ENCODE assay signal across 25 cellular contexts in genomic region chr1:205581321-205581980, GRCh38. TPM values are rescaled to one million over a fixed set of nuclear protein-coding genes. Genes with fewer than 3 reads are reported as not detected.
DNase-seq lines count a peak whose midpoint lies in the region; ATAC-seq, FAIRE-seq and TF ChIP-seq lines count a peak whose summit lies in the region.
"Had no signal": no experiment of that assay in that cellular context is flagged by ENCODE, and none has a peak within 500 bp of the region (broad histone marks: within the 10 kb centered on the region; RNA-seq: fewer than 3 reads in every experiment).

No MANE protein-coding gene starts in this region.

- H2BK12ac ChIP-seq in H1 (ENCODE audit: low read depth, low read length) = no peak overlapping the region

- no peak for ATAC-seq in right cardiac atrium
- ATAC-seq in naive thymus-derived CD8-positive, alpha-beta T cell = no peak
- ATAC-seq: SK-N-SH treated with all-trans-retinoic acid at 6 μM for 48 hours had no signal

- H2BK20ac ChIP-seq in H1 (ENCODE audit: low read length) = no peak overlapping the region

- FAIRE-seq in H1 (lab: Jason Lieb, UNC) = no peak
- FAIRE-seq: islet of Langerhans had no signal

- peaks cover 3 to 22% (median 12%) of the 10 kb centered on the region in 5 donors for H3K27me3 Mint-ChIP-seq in naive thymus-derived CD8-positive, alpha-beta T cell

- no peak overlapping the region for H3K56ac ChIP-seq in H1 (replicated peaks; ENCODE audit: insufficient read length, low read depth, low read length)

- H3K4me1 ChIP-seq in right cardiac atrium (ENCODE audit: control insufficient read depth, insufficient read depth, low read length) (no peaks in the 10 kb centered on the region), H1 (replicated peaks in 1 of 4; ENCODE audit: control insufficient read depth in 3 of 4, insufficient read depth in 4 of 4, low read length in 3 of 4) (peaks cover 0 to 11% (median 0%) of the 10 kb centered on the region in 4 experiments; a peak in 5 of 7 replicates), transverse colon (peaks cover 11 to 34% (median 24%) of the 10 kb centered on the region in 4 donors)
- H3K4me1 ChIP-seq: gastroesophageal sphincter had no signal

- WGBS in right cardiac atrium = 88% methylated on average over 9 of the region's 9 CpGs
- 88% methylated on average over 9 of the region's 9 CpGs; no CpG with 5 or more reads in 1 of the 2 experiments for WGBS in H1 (ENCODE audit: extremely low coverage in 1 of 2, insufficient coverage in 1 of 2, insufficient read length in 1 of 2, insufficient replicate concordance in 2 of 2, low coverage in 1 of 2, low lambda C conversion rate in 2 of 2, missing lambda C conversion rate in 1 of 2), 2 experiments
- 94% methylated on average over 9 of the region's 9 CpGs; no CpG with 5 or more reads in 1 of the 2 donors for WGBS in transverse colon (ENCODE audit: low coverage in 1 of 2), 2 donors

- no peaks in the 10 kb centered on the region for H3K79me2 ChIP-seq in H1 (ENCODE audit: control insufficient read depth in 1 of 2, insufficient read depth in 2 of 2, low read length in 2 of 2)

- no peak overlapping the region for H3K4me2 ChIP-seq in H1 (ENCODE audit: insufficient read depth in 1 of 2, low read depth in 2 of 2, low read length in 2 of 2)

- POLR2A ChIA-PET in H1 (lab: Charles Lee; ENCODE audit: partially characterized antibody) = interaction anchor here (0.7 to 1.6 kb wide), 2 partner anchors 11 to 51 kb away, joined by 4 read pairs; partner anchors contain the start of gene ELK4
- POLR2A ChIA-PET in naive thymus-derived CD8-positive, alpha-beta T cell (lab: Charles Lee) = no interaction called here

- H2AFZ ChIP-seq in H1 (ENCODE audit: low read length) = no peak overlapping the region

- no peaks in the 10 kb centered on the region for H3K36me3 ChIP-seq in H1 (ENCODE audit: control insufficient read depth in 2 of 4, insufficient read depth in 4 of 4, low read length in 3 of 4)
- H3K36me3 ChIP-seq in transverse colon = no peaks in the 10 kb centered on the region
- H3K36me3 ChIP-seq: gastroesophageal sphincter had no signal

- H2AK5ac ChIP-seq in H1 (ENCODE audit: low read depth, low read length) = no peak overlapping the region

- no peak overlapping the region for H2BK120ac ChIP-seq in H1 (replicated peaks; ENCODE audit: low read depth, low read length)

- H3K27ac Mint-ChIP-seq in naive thymus-derived CD8-positive, alpha-beta T cell = peak overlapping the region in 8 of 10 donors; percentile 13 to 94 (median 76)
- H3K27ac Mint-ChIP-seq: activated CD4-positive, alpha-beta T cell treated with anti-CD3 and anti-CD28 coated beads, Interleukin-2, amount 10 ng/mL, durations not matched to agents 24 days and 14 days; progenitor cell of endocrine pancreas had no signal

- peaks cover 7 to 24% (median 21%) of the 10 kb centered on the region in 4 donors for H3K4me1 Mint-ChIP-seq in naive thymus-derived CD8-positive, alpha-beta T cell

- H3K36me3 Mint-ChIP-seq in naive thymus-derived CD8-positive, alpha-beta T cell = no peaks in the 10 kb centered on the region

- H3K27me3 ChIP-seq in right cardiac atrium (ENCODE audit: control insufficient read depth, insufficient read depth) (no peaks in the 10 kb centered on the region), H1 (replicated peaks in 1 of 4; ENCODE audit: control insufficient read depth in 3 of 4, extremely low read depth in 1 of 4, insufficient read depth in 3 of 4, low read length in 3 of 4) (peaks cover 0 to 8% (median 3%) of the 10 kb centered on the region in 4 experiments; a peak in 3 of 7 replicates), transverse colon (no peaks in the 10 kb centered on the region)

- H3K9me3 Mint-ChIP-seq in naive thymus-derived CD8-positive, alpha-beta T cell = no peaks in the 10 kb centered on the region
- H3K9me3 Mint-ChIP-seq: activated CD4-positive, alpha-beta T cell treated with anti-CD3 and anti-CD28 coated beads, Interleukin-2, amount 10 ng/mL, durations not matched to agents 24 days and 14 days had no signal

- H2BK5ac ChIP-seq in H1 (ENCODE audit: low read depth, low read length) = no peak overlapping the region

- H3K23ac ChIP-seq in H1 (ENCODE audit: insufficient read length) = no peak overlapping the region

- H4K91ac ChIP-seq in H1 (replicated peaks; ENCODE audit: insufficient read length, low read length) = no peak overlapping the region

- TF ChIP-seq EP300 in H1 (IDR thresholded peaks at IDR 0.05; ENCODE audit: borderline replicate concordance in 1 of 2, low read depth in 2 of 2, low read length in 2 of 2) (no peak), transverse colon (IDR thresholded peaks at IDR 0.05; ENCODE audit: low read depth) (no peak)

- intact Hi-C loops in cardiac septum (cut with DNase I) = no loop called here
- intact Hi-C loops in right cardiac atrium (cut with DNase I) = no loop called here
- intact Hi-C loops in transverse colon (cut with DNase I; ENCODE audit: low total_unique reads) = loop anchor here (10.0 kb wide), 1 partner anchor 53 kb away; the partner anchor contains the start of gene ELK4

- DNase-seq in cardiac septum (ENCODE audit: low spot score) (peak; percentile 71), right cardiac atrium (no peak), H1 (ENCODE audit: low read depth in 1 of 2, low spot score in 2 of 2) (no peak), transverse colon (no peak), NCI-H526 (lab: John Stamatoyannopoulos, UW) (no peak), NCI-H1048 (lab: John Stamatoyannopoulos, UW) (no peak), substantia nigra (lab: John Stamatoyannopoulos, UW) (no peak)
- DNase-seq in naive thymus-derived CD8-positive, alpha-beta T cell = no peak
- DNase-seq: activated CD4-positive, alpha-beta T cell treated with anti-CD3 and anti-CD28 coated beads, Interleukin-2, amount 10 ng/mL, durations not matched to agents 24 days and 14 days; activated effector memory CD4-positive, alpha-beta T cell treated with Interleukin-2 at 50 U/mL for 16 hours; effector CD8-positive, alpha-beta T cell; IMR-90; NCI-H1105 treated with DMSO at 0.1 percent for 48 hours; NCI-H2029 treated with DMSO at 0.1 percent for 48 hours; NCI-H2227 treated with DMSO at 0.1 percent for 48 hours; NCI-H748 treated with DMSO at 0.1 percent for 48 hours; RPMI8226; T-helper 2 cell had no signal

- TF ChIP-seq CTCF in H1 (IDR thresholded peaks at IDR 0.05; ENCODE audit: control extremely low read depth in 1 of 3, insufficient read depth in 1 of 3, low read depth in 1 of 3, low read length in 3 of 3) (no peak), transverse colon (IDR thresholded peaks at IDR 0.05) (no peak)

- H3K23me2 ChIP-seq in H1 (ENCODE audit: low read depth, low read length) = 0 out of 2 replicates have a peak, but pooled peaks cover 2% of the 10 kb centered on the region

- no peak overlapping the region for H3K27ac ChIP-seq in right cardiac atrium (ENCODE audit: low read length)
- H3K27ac ChIP-seq in H1 (ENCODE audit: low read depth, low read length) = no peak overlapping the region
- H3K27ac ChIP-seq in transverse colon = peak overlapping the region; percentile 67 to 85 (median 71)
- H3K27ac ChIP-seq in substantia nigra (ENCODE audit: low read depth, low read length, poor library complexity, severe bottlenecking) = no peak overlapping the region
- H3K27ac ChIP-seq: C4-2B had no signal

- in situ Hi-C loops in transverse colon (cut with MboI; ENCODE audit: low pct_ligation_motif_present in 1 of 4, low pct_unique_long_range_greater_than_20kb in 1 of 4, low sequenced_read_pairs in 3 of 4) = no loop called here

- no peaks in the 10 kb centered on the region for H4K20me1 ChIP-seq in H1 (replicated peaks in 1 of 2; ENCODE audit: control insufficient read depth in 1 of 2, insufficient read depth in 2 of 2, low read length in 2 of 2)

- H3K4ac ChIP-seq in H1 (replicated peaks; ENCODE audit: insufficient read length, low read depth, low read length) = no peak overlapping the region

- no peak overlapping the region for H3K14ac ChIP-seq in H1 (ENCODE audit: insufficient read length)

- no peak overlapping the region for H3K18ac ChIP-seq in H1 (ENCODE audit: extremely low read depth, low read length)

- peak overlapping the region in 4 of 10 donors; percentile 12 to 80 (median 56) for H3K4me3 Mint-ChIP-seq in naive thymus-derived CD8-positive, alpha-beta T cell
- H3K4me3 Mint-ChIP-seq: activated CD4-positive, alpha-beta T cell treated with anti-CD3 and anti-CD28 coated beads, Interleukin-2, amount 10 ng/mL, durations not matched to agents 24 days and 14 days had no signal

- no peak overlapping the region for H4K5ac ChIP-seq in H1 (ENCODE audit: insufficient read length, low read depth, low read length)

- TF ChIP-seq POLR2A in H1 (IDR thresholded peaks at IDR 0.05; ENCODE audit: control extremely low read depth in 1 of 2, low read depth in 2 of 2, low read length in 2 of 2) (no peak), transverse colon (IDR thresholded peaks at IDR 0.05) (no peak)

- no peak overlapping the region for H3K9ac ChIP-seq in H1 (replicated peaks in 1 of 4; ENCODE audit: extremely low read depth in 1 of 4, low read depth in 3 of 4, low read length in 3 of 4)

- no peak for TF ChIP-seq RAD21 in H1 (IDR thresholded peaks at IDR 0.05 in 1 of 2, conservative IDR thresholded peaks at IDR 0.05 in 1 of 2; ENCODE audit: low read depth in 2 of 2, low read length in 2 of 2)

- H3K79me1 ChIP-seq in H1 (ENCODE audit: low read depth, low read length) = no peaks in the 10 kb centered on the region

- H3K9me3 ChIP-seq in right cardiac atrium (ENCODE audit: control insufficient read depth, low read length) (no peaks in the 10 kb centered on the region), H1 (ENCODE audit: insufficient read depth in 2 of 2, low read depth in 1 of 2, low read length in 1 of 2) (no peaks in the 10 kb centered on the region), transverse colon (no peaks in the 10 kb centered on the region)
- H3K9me3 ChIP-seq: gastroesophageal sphincter had no signal

- H2BK15ac ChIP-seq in H1 (ENCODE audit: low read length) = 0 out of 2 replicates have a peak overlapping the region, but pooled peaks have one; percentile 33

- CTCF ChIA-PET in H1 (lab: Charles Lee; ENCODE audit: partially characterized antibody) = interaction anchor here (1.1 to 5.4 kb wide), 5 partner anchors 7 to 94 kb away, joined by 3 to 33 read pairs (median 19); no protein-coding TSS in a partner anchor

- H4K8ac ChIP-seq in H1 (ENCODE audit: extremely low read depth, insufficient read depth, low read length) = no peak overlapping the region

- no peak overlapping the region for H3K4me3 ChIP-seq in right cardiac atrium (ENCODE audit: low read length)
- H3K4me3 ChIP-seq in H1 (ENCODE audit: extremely low read depth in 1 of 4, insufficient read depth in 2 of 4, low read depth in 3 of 4, low read length in 4 of 4) = no peak overlapping the region
- no peak overlapping the region for H3K4me3 ChIP-seq in transverse colon
- H3K4me3 ChIP-seq: gastroesophageal sphincter, GM12878, lung had no signal

RNA-seq across cellular contexts. Expression of gene ELK4, which starts 50.4 kb away (rescaled TPM):
- total RNA-seq in cardiac septum (42.3 TPM), right cardiac atrium (10 to 100 TPM; 39.7 to 45.0 (median 43.2) TPM), transverse colon (10 to 100 TPM; 16.0 to 24.1 (median 19.7) TPM)
- polyA plus RNA-seq in right cardiac atrium (6.3 TPM), H1 (2011; rRNA removed) (2.5 and 2.9 TPM in 2 replicates)
- total RNA-seq in H1 (2021; fragmentation: NEBNext Ultra II Directional; extraction: Animal tissue kit (Norgen Biotek cat#: 25700)) = 23.3 and 26.3 TPM in 2 replicates
- 4.0 TPM for polyA plus RNA-seq in H1 (2011; cell fraction: cytosol; rRNA removed)
- 4.1 TPM for polyA plus RNA-seq in H1 (2011; cell fraction: nucleus; rRNA removed)
- polyA plus RNA-seq in H1 (2012, experiment 1 of 2) = 4.2 to 7.4 TPM (median 5.9 TPM) in 4 replicates
- polyA plus RNA-seq in H1 (2012, experiment 2 of 2) = 1.6 TPM
- 9.6 TPM for polyA plus RNA-seq in H1 (2013, experiment 1 of 2)
- 8.7 TPM for polyA plus RNA-seq in H1 (2013, experiment 2 of 2)
- 11.5 and 11.6 TPM in 2 replicates for polyA minus RNA-seq in H1 (2011; rRNA and poly(A)+ RNA removed)
- polyA minus RNA-seq in H1 (2011; cell fraction: cytosol; rRNA and poly(A)+ RNA removed) = 6.1 TPM
- polyA minus RNA-seq in H1 (2011; cell fraction: nucleus; rRNA and poly(A)+ RNA removed) = 13.7 TPM
- total RNA-seq in naive thymus-derived CD8-positive, alpha-beta T cell = 100 to 1,000 TPM; 194 to 204 TPM
- polyA plus RNA-seq in naive thymus-derived CD8-positive, alpha-beta T cell = 1 to 10 TPM; 4.5 to 8.3 (median 5.8) TPM

Comparison
In these comparisons a context has a peak if more than half of its experiments do, and no peak if none do; other contexts are left out.
1. H3K27ac ChIP-seq: peak in transverse colon (4 of 4); none in right cardiac atrium (single experiment), H1 (single experiment) and substantia nigra (single experiment).